ENCODE assay signal across 30 cellular contexts in genomic region chr11:134376150-134376921, GRCh38. TPM values are rescaled to one million over a fixed set of nuclear protein-coding genes. Genes with fewer than 3 reads are reported as not detected.
A peak's percentile ranks its signal among the peaks of the same experiment; 100 is the strongest.
DNase-seq lines count a peak whose midpoint lies in the region; ATAC-seq, FAIRE-seq and TF ChIP-seq lines count a peak whose summit lies in the region.
"Had no signal": no experiment of that assay in that cellular context is flagged by ENCODE, and none has a peak within 500 bp of the region (broad histone marks: within the 10 kb centered on the region; RNA-seq: fewer than 3 reads in every experiment).

No MANE protein-coding gene starts in this region.

- TF ChIP-seq CTCF in GM23338 (conservative IDR thresholded peaks at IDR 0.05; ENCODE audit: low read depth in 2 of 2) (no peak), RWPE2 (IDR thresholded peaks at IDR 0.05; ENCODE audit: poor library complexity, severe bottlenecking) (no peak), sigmoid colon (IDR thresholded peaks at IDR 0.05) (no peak), transverse colon (IDR thresholded peaks at IDR 0.05) (no peak), D721Med (IDR thresholded peaks at IDR 0.05; ENCODE audit: insufficient read depth, missing control alignments) (no peak)

- no peaks in the 10 kb centered on the region for H3K79me2 ChIP-seq in GM23338 (replicated peaks; ENCODE audit: insufficient read depth)

- no peak overlapping the region for H3K4me2 ChIP-seq in GM23338
- H3K4me2 ChIP-seq: SK-N-SH had no signal

- H3K9me3 ChIP-seq in RWPE2 (ENCODE audit: severe bottlenecking) (no peaks in the 10 kb centered on the region), sigmoid colon (no peaks in the 10 kb centered on the region), transverse colon (no peaks in the 10 kb centered on the region)
- H3K9me3 ChIP-seq: Caco-2, SK-N-SH had no signal

- H3F3A ChIP-seq in GM23338 (replicated peaks; ENCODE audit: low read depth) = no peaks in the 10 kb centered on the region

- H3K9me2 ChIP-seq in GM23338 (ENCODE audit: insufficient read depth) = no peaks in the 10 kb centered on the region
- H3K9me2 ChIP-seq: SK-N-SH had no signal

- 0 out of 2 replicates have a peak, but pooled peaks cover 3% of the 10 kb centered on the region for H4K20me1 ChIP-seq in GM23338 (replicated peaks; ENCODE audit: insufficient read depth)

- DNase-seq in GM23338 (ENCODE audit: low spot score) (no peak), RWPE2 (ENCODE audit: low spot score) (peak; percentile 17), iPS-NIHi11 (ENCODE audit: low spot score) (peak; percentile 47), sigmoid colon (peak; percentile 36), transverse colon (no peak), D721Med (ENCODE audit: insufficient read length, low spot score) (no peak)
- DNase-seq: C1 segment of cervical spinal cord; Caco-2; CD8-positive, alpha-beta T cell; DMS 273 treated with DMSO at 0.1 percent for 48 hours; DMS79; EL; GDM1; Karpas-422; NCI-H1092 treated with DMSO at 0.1 percent for 48 hours; NCI-H1436; NCI-H187 treated with DMSO at 0.1 percent for 48 hours; NCI-H2107; NCI-H446 treated with DMSO at 0.1 percent for 48 hours; NCI-H82; SK-N-SH; SW 1271 had no signal

- no peaks in the 10 kb centered on the region; the same call in 1 of the 2 replicates for H3K36me3 ChIP-seq in GM23338 (ENCODE audit: insufficient read depth)
- no peaks in the 10 kb centered on the region for H3K36me3 ChIP-seq in RWPE2 (ENCODE audit: low read depth)
- peaks cover 0 to 35% (median 4%) of the 10 kb centered on the region in 4 donors for H3K36me3 ChIP-seq in sigmoid colon
- H3K36me3 ChIP-seq in transverse colon = no peaks in the 10 kb centered on the region

- H3K36me3 Mint-ChIP-seq in GM23338 (ENCODE audit: low read depth) = peaks cover 13% of the 10 kb centered on the region; the same call in 2 of the 3 replicates
- H3K36me3 Mint-ChIP-seq: CD8-positive, alpha-beta T cell had no signal

- TF ChIP-seq EP300 in sigmoid colon (IDR thresholded peaks at IDR 0.05) = no peak
- no peak for TF ChIP-seq EP300 in transverse colon (IDR thresholded peaks at IDR 0.05; ENCODE audit: low read depth)

- H3K4me1 Mint-ChIP-seq in GM23338 = peaks cover 17% of the 10 kb centered on the region

- in situ Hi-C loops in transverse colon (cut with MboI; ENCODE audit: low pct_ligation_motif_present in 1 of 4, low pct_unique_long_range_greater_than_20kb in 1 of 4, low sequenced_read_pairs in 3 of 4) = no loop called here

- no peaks in the 10 kb centered on the region for H3K9me3 Mint-ChIP-seq in GM23338
- H3K9me3 Mint-ChIP-seq: CD8-positive, alpha-beta T cell had no signal

- peak; percentile 47 for ATAC-seq in GM23338
- no peak for ATAC-seq in RWPE2 (ENCODE audit: low read depth)
- no peak for ATAC-seq in HG03460 (IDR thresholded peaks at IDR 0.05; ENCODE audit: unreplicated experiment)
- ATAC-seq: CD8-positive, alpha-beta T cell; HCT116; HepG2; Panc1 had no signal

- intact Hi-C loops in sigmoid colon (cut with DNase I) = no loop called here
- intact Hi-C loops in transverse colon (cut with DNase I; ENCODE audit: low total_unique reads) = no loop called here

- no peak overlapping the region for H2AFZ ChIP-seq in GM23338

- H3K27ac ChIP-seq in GM23338 (ENCODE audit: low read depth) = no peak overlapping the region
- no peak overlapping the region for H3K27ac ChIP-seq in RWPE2 (ENCODE audit: poor library complexity, severe bottlenecking)
- H3K27ac ChIP-seq in sigmoid colon = no peak overlapping the region
- H3K27ac ChIP-seq in transverse colon = no peak overlapping the region
- H3K27ac ChIP-seq: RWPE1 had no signal

- no peaks in the 10 kb centered on the region for H3K4me1 ChIP-seq in GM23338 (ENCODE audit: insufficient read depth)
- H3K4me1 ChIP-seq in RWPE2 (ENCODE audit: insufficient read depth, poor library complexity, severe bottlenecking) = no peaks in the 10 kb centered on the region
- H3K4me1 ChIP-seq in sigmoid colon = no peaks in the 10 kb centered on the region
- H3K4me1 ChIP-seq in transverse colon = no peaks in the 10 kb centered on the region
- H3K4me1 ChIP-seq: Caco-2 had no signal

- no peak for FAIRE-seq in D721Med (lab: Jason Lieb, UNC)
- FAIRE-seq: GM12891, H1, HepG2 had no signal

- no peak overlapping the region for H3K4me3 ChIP-seq in GM23338
- H3K4me3 ChIP-seq in RWPE2 (ENCODE audit: severe bottlenecking) = no peak overlapping the region
- no peak overlapping the region for H3K4me3 ChIP-seq in sigmoid colon
- no peak overlapping the region for H3K4me3 ChIP-seq in transverse colon

- no peak overlapping the region; the same call in 2 of the 3 replicates for H3K4me3 Mint-ChIP-seq in GM23338
- H3K4me3 Mint-ChIP-seq: CD8-positive, alpha-beta T cell had no signal

- 83 to 90% methylated on average over 18 of the region's 18 CpGs for WGBS in sigmoid colon, 2 donors
- 80% methylated on average over 14 of the region's 18 CpGs; no CpG with 5 or more reads in 1 of the 2 donors for WGBS in transverse colon (ENCODE audit: low coverage in 1 of 2), 2 donors

- no peaks in the 10 kb centered on the region for H3K27me3 ChIP-seq in GM23338 (ENCODE audit: insufficient read depth)
- H3K27me3 ChIP-seq in RWPE2 (ENCODE audit: insufficient read depth, poor library complexity, severe bottlenecking) = no peaks in the 10 kb centered on the region
- H3K27me3 ChIP-seq in sigmoid colon = no peaks in the 10 kb centered on the region
- H3K27me3 ChIP-seq in transverse colon = no peaks in the 10 kb centered on the region

- no peak overlapping the region for H3K27ac Mint-ChIP-seq in GM23338
- H3K27ac Mint-ChIP-seq: CD8-positive, alpha-beta T cell had no signal

- H3K27me3 Mint-ChIP-seq in GM23338 (ENCODE audit: insufficient read depth, low read depth, poor library complexity) = peaks cover 2% of the 10 kb centered on the region

- TF ChIP-seq POLR2A in sigmoid colon (IDR thresholded peaks at IDR 0.05) (no peak), transverse colon (IDR thresholded peaks at IDR 0.05) (no peak)

TF ChIP-seq in GM23338, 12 proteins besides CTCF, POLR2A, EP300 and RAD21 (continues in another document):
- TF ChIP-seq REST (IDR thresholded peaks at IDR 0.05; ENCODE audit: unreplicated experiment) = no peak
- no peak for TF ChIP-seq POLR2AphosphoS5 (IDR thresholded peaks at IDR 0.05; ENCODE audit: low read depth)
- no peak for TF ChIP-seq ZNF331 (CRISPR knock-in tag; IDR thresholded peaks at IDR 0.05; ENCODE audit: low read depth)
- TF ChIP-seq JUNB (IDR thresholded peaks at IDR 0.05; ENCODE audit: unreplicated experiment) = no peak
- TF ChIP-seq STAT1 (IDR thresholded peaks at IDR 0.05; ENCODE audit: unreplicated experiment) = no peak
- TF ChIP-seq CREB1 (CRISPR knock-in tag; IDR thresholded peaks at IDR 0.05; ENCODE audit: low read depth) = no peak

RNA-seq across cellular contexts. Expression of gene B3GAT1, which starts 35.7 kb away (rescaled TPM):
- 24.8 and 28.3 TPM in 2 replicates for total RNA-seq in GM23338 (2014; rRNA removed; shearing (Covaris generic))
- 4.3 and 4.8 TPM in 2 replicates for polyA plus RNA-seq in GM23338 (2016; fragmentation: Nextera tagmentation; extraction: Ambion mirVana)
- total RNA-seq in sigmoid colon = under 1 TPM in 3 of 4 donors, not detected in 1; 0.16 to 0.28 (median 0.27) TPM
- under 1 TPM in 1 of 3 donors, not detected in 2; 0.63 TPM for polyA plus RNA-seq in sigmoid colon
- under 1 TPM in 2 of 4 donors, not detected in 2; 0.14 to 0.16 TPM for total RNA-seq in transverse colon
- total RNA-seq: HepG2, OCI-LY7 had no signal
- polyA plus RNA-seq: HepG2 had no signal

RNA-seq across cellular contexts. Expression of gene GLB1L2, which starts 44.5 kb away (rescaled TPM):
- 9.8 and 12.3 TPM in 2 replicates for total RNA-seq in GM23338 (2014; rRNA removed; shearing (Covaris generic))
- polyA plus RNA-seq in GM23338 (2016; fragmentation: Nextera tagmentation; extraction: Ambion mirVana) (2.9 and 3.3 TPM in 2 replicates), sigmoid colon (10 to 100 TPM in 1 of 3 donors, 1 to 10 TPM in 2; 4.2 to 16.5 (median 6.0) TPM)
- total RNA-seq in sigmoid colon (100 to 1,000 TPM in 1 of 4 donors, 10 to 100 TPM in 3; 30.8 to 108 (median 51.0) TPM), transverse colon (10 to 100 TPM; 26.2 to 39.5 (median 35.3) TPM)
- total RNA-seq: OCI-LY7 had no signal

Comparison
In these comparisons a context has a peak if more than half of its experiments do, and no peak if none do; other contexts are left out.
1. DNase-seq: peak in RWPE2 (single experiment), iPS-NIHi11 (single experiment) and sigmoid colon (single experiment); none in GM23338 (single experiment), transverse colon (single experiment) and D721Med (single experiment).
2. RNA of gene B3GAT1, which starts 35.7 kb away (total RNA-seq): 24.8 to 28.3 TPM in GM23338; 0.16 to 0.28 TPM in sigmoid colon and 0.14 to 0.16 TPM in transverse colon; every median in the first group is over 10 times any median in the second.